Comparison of ENCODE assay signal across 14 cellular contexts in genomic region chr3:122893754-122894668, GRCh38.
DNase-seq lines count a peak whose midpoint lies in the region; ATAC-seq and TF ChIP-seq lines count a peak whose summit lies in the region.
"Had no signal": no experiment of that assay in that cellular context is flagged by ENCODE, and none has a peak within 500 bp of the region (broad histone marks: within the 10 kb centered on the region; RNA-seq: fewer than 3 reads in every experiment).

No MANE protein-coding gene starts in this region.

- H3K9me3 ChIP-seq in MG63 (no peaks in the 10 kb centered on the region), mammary epithelial cell (replicated peaks; ENCODE audit: insufficient read depth, low read length) (no peaks in the 10 kb centered on the region)
- H3K9me3 ChIP-seq: sigmoid colon, suprapubic skin had no signal

- H3K4me3 ChIP-seq in MG63 (no peak overlapping the region), mammary epithelial cell (replicated peaks in 1 of 3; ENCODE audit: insufficient read depth in 1 of 3, low read depth in 2 of 3, low read length in 3 of 3) (no peak overlapping the region), lower leg skin (ENCODE audit: low read depth, poor library complexity, severe bottlenecking) (no peak overlapping the region)
- H3K4me3 ChIP-seq: sigmoid colon, suprapubic skin had no signal

- no TSS peak for BruUV-seq in mammary epithelial cell (replicated peaks; lab: Mats Ljungman, UMichigan)

- TF ChIP-seq POLR2A in lower leg skin (IDR thresholded peaks at IDR 0.05), result no peak

- peak overlapping the region; percentile 46 for H3K27ac ChIP-seq in mammary epithelial cell (ENCODE audit: insufficient read depth, low read depth, low read length)
- H3K27ac ChIP-seq: sigmoid colon, suprapubic skin had no signal

- H3K4me2 ChIP-seq in mammary epithelial cell (ENCODE audit: insufficient read depth, low read depth, low read length), result peak overlapping the region; percentile 43

- H3K36me3 ChIP-seq in MG63 (no peaks in the 10 kb centered on the region), mammary epithelial cell (ENCODE audit: insufficient read depth, low read length) (no peaks in the 10 kb centered on the region)
- H3K36me3 ChIP-seq: sigmoid colon, suprapubic skin had no signal

- H2AFZ ChIP-seq in mammary epithelial cell (ENCODE audit: low read depth, low read length), result peak overlapping the region; percentile 48

- dilution Hi-C loops in mammary epithelial cell (cut with HindIII; ENCODE audit: low sequenced_read_pairs), result no loop called here

- H3K4me1 ChIP-seq in mammary epithelial cell (ENCODE audit: insufficient read depth, low read length), result peaks cover 65% of the 10 kb centered on the region

- peak; percentile 57 for DNase-seq in EL
- DNase-seq in MG63, result peak; percentile 28
- DNase-seq in mammary epithelial cell, result peak; percentile 73
- DNase-seq in kidney tubule cell (ENCODE audit: low spot score), result peak; percentile 48
- DNase-seq in stimulated activated CD4-positive, alpha-beta T cell treated with anti-CD3 and anti-CD28 coated beads, Interleukin-2, amount 100 ng/mL, for 48 hours, result no peak
- no peak for DNase-seq in lower leg skin (ENCODE audit: low spot score in 2 of 2)
- no peak for DNase-seq in GM13976 (ENCODE audit: low spot score)
- DNase-seq: activated gamma-delta T cell; CD4-positive, alpha-beta T cell; immature natural killer cell; NCI-H1417 treated with DMSO at 0.1 percent for 48 hours; sigmoid colon had no signal

- WGBS in mammary epithelial cell (ENCODE audit: low coverage, missing lambda C conversion rate), result 67% methylated on average over 17 of the region's 17 CpGs
- 62% methylated on average over 17 of the region's 17 CpGs for WGBS in lower leg skin, 2 donors

- in situ Hi-C loops in mammary epithelial cell (cut with MboI; ENCODE audit: low sequenced_read_pairs in 2 of 2) (no loop called here), GM13976 (cut with MboI; ENCODE audit: low sequenced_read_pairs, unreplicated experiment) (no loop called here)

- H4K20me1 ChIP-seq in mammary epithelial cell (ENCODE audit: insufficient read depth, low read length), result no peaks in the 10 kb centered on the region

- H3K79me2 ChIP-seq in mammary epithelial cell (ENCODE audit: insufficient read depth, low read length), result no peaks in the 10 kb centered on the region

- ATAC-seq in GM18511 (IDR thresholded peaks at IDR 0.05; ENCODE audit: unreplicated experiment), result no peak

- peak overlapping the region; percentile 16 for H3K9ac ChIP-seq in mammary epithelial cell (ENCODE audit: insufficient read depth, low read length)

- CTCF ChIA-PET in mammary epithelial cell (lab: Charles Lee; ENCODE audit: low non-redundant PET), result no interaction called here

- intact Hi-C loops in mammary epithelial cell (cut with micrococcal nuclease) (no loop called here), lower leg skin (cut with DNase I; ENCODE audit: low total_unique reads) (no loop called here)

- H3K27me3 ChIP-seq in MG63 (peaks cover 21% of the 10 kb centered on the region; the same call in 1 of the 2 replicates), mammary epithelial cell (ENCODE audit: insufficient read depth, low read length) (no peaks in the 10 kb centered on the region)
- H3K27me3 ChIP-seq: sigmoid colon had no signal

- TF ChIP-seq CTCF in mammary epithelial cell (conservative IDR thresholded peaks at IDR 0.05 in 1 of 2, IDR thresholded peaks at IDR 0.05 in 1 of 2; ENCODE audit: extremely low read depth in 1 of 2, insufficient read depth in 1 of 2, low read depth in 1 of 2, low read length in 2 of 2) (no peak), lower leg skin (IDR thresholded peaks at IDR 0.05) (no peak), GM13976 (IDR thresholded peaks at IDR 0.05; ENCODE audit: borderline replicate concordance, control extremely low read depth, extremely low read depth, insufficient read depth, missing control alignments) (no peak)

Comparison
In these comparisons a context has a peak if more than half of its experiments do, and no peak if none do; other contexts are left out.
1. DNase-seq: peak in EL (single experiment), MG63 (single experiment), mammary epithelial cell (single experiment) and kidney tubule cell (single experiment); none in stimulated activated CD4-positive, alpha-beta T cell treated with anti-CD3 and anti-CD28 coated beads, Interleukin-2, amount 100 ng/mL, for 48 hours (0 of 2), lower leg skin (0 of 2) and GM13976 (single experiment).